10 cellular contexts compared by ENCODE assay signal in genomic region chr17:74520790-74521480, GRCh38. TPM values are rescaled to one million over a fixed set of nuclear protein-coding genes. Genes with fewer than 3 reads are reported as not detected.
DNase-seq lines count a peak whose midpoint lies in the region; ATAC-seq, FAIRE-seq and TF ChIP-seq lines count a peak whose summit lies in the region.
"Had no signal": no experiment of that assay in that cellular context is flagged by ENCODE, and none has a peak within 500 bp of the region (broad histone marks: within the 10 kb centered on the region; RNA-seq: fewer than 3 reads in every experiment).

No MANE protein-coding gene starts in this region.

- TF ChIP-seq EP300 in GM12878 (IDR thresholded peaks at IDR 0.05; ENCODE audit: borderline replicate concordance in 1 of 2, control insufficient read depth in 1 of 2, low read depth in 2 of 2, low read length in 2 of 2) (no peak), tibial nerve (IDR thresholded peaks at IDR 0.05) (peak; percentile 66 to 70)

- no peak overlapping the region for H3K27ac ChIP-seq in GM12878 (ENCODE audit: control insufficient read depth, insufficient read depth)
- peak overlapping the region; percentile 65 to 73 for H3K27ac ChIP-seq in liver (ENCODE audit: low read depth in 1 of 2, low read length in 2 of 2)
- peak overlapping the region in 3 of 4 donors; percentile 50 to 79 (median 72) for H3K27ac ChIP-seq in tibial nerve

- RAD21 ChIA-PET in GM12878 (lab: Charles Lee; ENCODE audit: unreplicated experiment), result interaction anchor here (0.6 to 1.2 kb wide), 4 partner anchors 8 to 234 kb away, joined by 3 to 7 read pairs (median 4); no protein-coding TSS in a partner anchor

- H3K79me2 ChIP-seq in GM12878 (ENCODE audit: control insufficient read depth, insufficient read depth, low read length), result no peaks in the 10 kb centered on the region

- BruUV-seq in GM12878 (replicated peaks; lab: Mats Ljungman, UMichigan), result no TSS peak

- H3K36me3 ChIP-seq in MG63 (no peaks in the 10 kb centered on the region), GM12878 (ENCODE audit: control insufficient read depth in 2 of 2, insufficient read depth in 2 of 2, low read length in 1 of 2) (no peaks in the 10 kb centered on the region), liver (ENCODE audit: control insufficient read depth in 4 of 4, insufficient read depth in 3 of 4, low read depth in 1 of 4, low read length in 3 of 4) (no peaks in the 10 kb centered on the region), tibial nerve (no peaks in the 10 kb centered on the region)

- CTCF ChIA-PET in GM12878 (lab: Yijun Ruan, JAX), result interaction anchor here (0.6 to 2.1 kb wide), 6 partner anchors 8 to 312 kb away, joined by 3 to 14 read pairs (median 3); partner anchors contain the start of genes CD300LB and GPR142

- SMC1A ChIA-PET in GM12878 (lab: Charles Lee; ENCODE audit: uncharacterized antibody, unreplicated experiment), result interaction anchor here (0.7 to 4.0 kb wide), 7 partner anchors 9 to 142 kb away, joined by 3 to 21 read pairs (median 4); partner anchors contain the start of gene CD300LB

- TF ChIP-seq RAD21 in GM12878 (IDR thresholded peaks at IDR 0.05; ENCODE audit: insufficient read depth, low read depth, low read length), result no peak
- no peak for TF ChIP-seq RAD21 in liver (IDR thresholded peaks at IDR 0.05)

- peaks cover 10% of the 10 kb centered on the region for H3K4me1 ChIP-seq in GM12878 (ENCODE audit: control insufficient read depth, insufficient read depth, low read length)
- no peaks in the 10 kb centered on the region for H3K4me1 ChIP-seq in liver (ENCODE audit: control insufficient read depth in 4 of 4, insufficient read depth in 4 of 4, low read length in 3 of 4)
- no peaks in the 10 kb centered on the region for H3K4me1 ChIP-seq in tibial nerve

- H2AFZ ChIP-seq in GM12878 (ENCODE audit: control insufficient read depth, low read depth, low read length), result no peak overlapping the region

- TF ChIP-seq CTCF in GM12878 (IDR thresholded peaks at IDR 0.05 in 2 of 3, conservative IDR thresholded peaks at IDR 0.05 in 1 of 3; ENCODE audit: control insufficient read depth in 2 of 3, extremely low read depth in 1 of 3, insufficient read depth in 1 of 3, low read depth in 3 of 3, low read length in 3 of 3), result no peak
- no peak for TF ChIP-seq CTCF in liver (IDR thresholded peaks at IDR 0.05; ENCODE audit: low read depth, low read length, missing input control)
- no peak for TF ChIP-seq CTCF in tibial nerve (IDR thresholded peaks at IDR 0.05)

- H3K4me2 ChIP-seq in GM12878 (ENCODE audit: control insufficient read depth, insufficient read depth), result no peak overlapping the region

- POLR2A ChIA-PET in GM12878 (lab: Charles Lee), result no interaction called here

- H3K9ac ChIP-seq in GM12878 (ENCODE audit: control insufficient read depth, insufficient read depth, low read length) (no peak overlapping the region), liver (ENCODE audit: low read depth in 1 of 2, low read length in 2 of 2) (no peak overlapping the region)

- DNase-seq in MG63, result peak; percentile 53
- DNase-seq in GM12878 (ENCODE audit: low read depth, low spot score), result no peak
- DNase-seq in tibial nerve (ENCODE audit: low spot score in 2 of 2), result peak in 1 of 2 donors; percentile 27
- no peak for DNase-seq in HuH-7 (ENCODE audit: low spot score)
- DNase-seq in ecto neural progenitor cell (ENCODE audit: low spot score), result no peak
- DNase-seq: stimulated activated naive CD4-positive, alpha-beta T cell had no signal

- in situ Hi-C loops in GM12878 (cut with MboI), result no loop called here

- H3K27me3 ChIP-seq in MG63, result no peaks in the 10 kb centered on the region
- H3K27me3 ChIP-seq in GM12878 (replicated peaks in 1 of 2; ENCODE audit: control insufficient read depth in 2 of 2, insufficient read depth in 2 of 2, low read length in 1 of 2), result no peaks in the 10 kb centered on the region; a peak in 1 of 4 replicates
- H3K27me3 ChIP-seq in liver (ENCODE audit: control insufficient read depth in 4 of 4, insufficient read depth in 4 of 4, low read length in 3 of 4), result no peaks in the 10 kb centered on the region
- H3K27me3 ChIP-seq in tibial nerve, result no peaks in the 10 kb centered on the region

- H3K4me3 ChIP-seq in MG63 (no peak overlapping the region), GM12878 (no peak overlapping the region), liver (ENCODE audit: low read depth in 1 of 3, low read length in 3 of 3) (no peak overlapping the region), tibial nerve (peak overlapping the region in 1 of 4 donors; percentile 9)

- no peak for TF ChIP-seq POLR2A in GM12878 (IDR thresholded peaks at IDR 0.05; ENCODE audit: low read depth, low read length)
- no peak for TF ChIP-seq POLR2A in tibial nerve (IDR thresholded peaks at IDR 0.05)

- H3K9me3 ChIP-seq in MG63 (no peaks in the 10 kb centered on the region), GM12878 (replicated peaks; ENCODE audit: control insufficient read depth, insufficient read depth, low read length) (no peaks in the 10 kb centered on the region; the same call in 2 of the 3 replicates), liver (ENCODE audit: control insufficient read depth in 4 of 4, low read length in 3 of 4) (no peaks in the 10 kb centered on the region), tibial nerve (peaks cover 0 to 27% (median 0%) of the 10 kb centered on the region in 4 donors)

- FAIRE-seq in GM12878 (lab: Jason Lieb, UNC), result no peak

- 77% methylated on average over 21 of the region's 21 CpGs for WGBS in GM12878 (ENCODE audit: insufficient coverage, insufficient replicate concordance, low lambda C conversion rate, missing lambda C conversion rate)
- WGBS in liver, result 83% methylated on average over 21 of the region's 21 CpGs
- WGBS in tibial nerve, 2 donors, result 85 to 86% methylated on average over 21 of the region's 21 CpGs

- no peak for ATAC-seq in GM12878
- no peak for ATAC-seq in HG02870 (IDR thresholded peaks at IDR 0.05; ENCODE audit: unreplicated experiment)

- intact Hi-C loops in GM12878 (cut with micrococcal nuclease; ENCODE audit: unreplicated experiment), result no loop called here

- no peaks in the 10 kb centered on the region for H4K20me1 ChIP-seq in GM12878 (ENCODE audit: control insufficient read depth, insufficient read depth)

RNA-seq across cellular contexts. Expression of gene CD300LB, which starts 10.3 kb away (rescaled TPM):
- not detected in 2 replicates for total RNA-seq in MG63 (2014; rRNA removed; shearing (Covaris generic); ENCODE audit: low replicate concordance)
- total RNA-seq in GM12878 (2013; cell fraction: nucleolus; rRNA removed), result 0.38 and 0.47 TPM in 2 replicates
- total RNA-seq in GM12878 (2014; rRNA removed), result 0.38 and 0.56 TPM in 2 replicates
- 0.14 and 0.27 TPM in 2 replicates for total RNA-seq in GM12878 (2014; rRNA removed; fragmentation: Illumina TruSeq; extraction: Trizol)
- 0.08 and 0.23 TPM in 2 replicates for total RNA-seq in GM12878 (2021)
- 0.10 TPM for polyA plus RNA-seq in GM12878 (2011; ENCODE audit: low read depth)
- polyA plus RNA-seq in GM12878 (2011; rRNA removed), result 0.56 and 0.57 TPM in 2 replicates
- 0.90 and 1.0 TPM in 2 replicates for polyA plus RNA-seq in GM12878 (2011; cell fraction: cytosol; rRNA removed)
- polyA plus RNA-seq in GM12878 (2011; cell fraction: nucleus; rRNA removed), result 0.41 and 0.60 TPM in 2 replicates
- polyA plus RNA-seq in GM12878 (2012), result 0.29 and 0.30 TPM in 2 replicates
- 0.17 and 0.24 TPM in 2 replicates for polyA plus RNA-seq in GM12878 (2014; fragmentation: Illumina TruSeq; extraction: Trizol)
- polyA plus RNA-seq in GM12878 (2014; fragmentation: Nextera tagmentation; extraction: Ambion mirVana), result not detected
- polyA plus RNA-seq in GM12878 (2014; rRNA removed), result 0.08 and 0.15 TPM in 2 replicates
- not detected for polyA plus RNA-seq in GM12878 (2016; fragmentation: Nextera tagmentation; extraction: Ambion mirVana)
- 0.57 and 0.59 TPM in 2 replicates for polyA minus RNA-seq in GM12878 (2011; rRNA and poly(A)+ RNA removed)
- not detected in 2 replicates for polyA minus RNA-seq in GM12878 (2011; cell fraction: cytosol; rRNA and poly(A)+ RNA removed)
- 0.24 and 0.29 TPM in 2 replicates for polyA minus RNA-seq in GM12878 (2011; cell fraction: nucleus; rRNA and poly(A)+ RNA removed)
- total RNA-seq in liver, result under 1 TPM; 0.08 to 0.33 TPM
- under 1 TPM in 1 of 2 donors, not detected in 1; 0.09 TPM for polyA plus RNA-seq in liver
- under 1 TPM in 2 of 4 donors, not detected in 2; 0.21 to 0.44 TPM for total RNA-seq in tibial nerve
- total RNA-seq: activated naive CD4-positive, alpha-beta T cell treated with anti-CD3 and anti-CD28 coated beads, Interleukin-2, amount 50 U/mL, for 72 hours; kidney epithelial cell had no signal

RNA-seq across cellular contexts. Expression of gene CD300C, which starts 25.0 kb away (rescaled TPM):
- total RNA-seq in MG63 (2014; rRNA removed; shearing (Covaris generic); ENCODE audit: low replicate concordance), result 0.52 TPM in 1 of 2 replicates, not detected in the other
- total RNA-seq in GM12878 (2013; cell fraction: nucleolus; rRNA removed), result not detected in 2 replicates
- total RNA-seq in GM12878 (2014; rRNA removed) (0.23 and 0.27 TPM in 2 replicates), GM12878 (2014; rRNA removed; fragmentation: Illumina TruSeq; extraction: Trizol) (0.13 TPM in 1 of 2 replicates, not detected in the other), GM12878 (2021) (0.19 and 0.38 TPM in 2 replicates), liver (1 to 10 TPM in 1 of 2 donors, under 1 TPM in 1; 0.92 to 1.5 TPM), tibial nerve (1 to 10 TPM in 2 of 4 donors, under 1 TPM in 1, not detected in 1; 0.59 to 1.8 (median 1.7) TPM)
- 0.17 TPM for polyA plus RNA-seq in GM12878 (2011; ENCODE audit: low read depth)
- polyA plus RNA-seq in GM12878 (2011; rRNA removed) (0.12 TPM in 1 of 2 replicates, not detected in the other), GM12878 (2014; fragmentation: Illumina TruSeq; extraction: Trizol) (0.25 TPM in 1 of 2 replicates, not detected in the other), GM12878 (2014; fragmentation: Nextera tagmentation; extraction: Ambion mirVana) (under 1 TPM in 1 of 2 experiments, not detected in 1; 0.13 TPM), GM12878 (2014; rRNA removed) (0.11 TPM in 1 of 2 replicates, not detected in the other), GM12878 (2016; fragmentation: Nextera tagmentation; extraction: Ambion mirVana) (under 1 TPM in 1 of 2 experiments, not detected in 1; 0.24 TPM), liver (1 to 10 TPM in 1 of 2 donors, under 1 TPM in 1; 0.17 to 1.2 TPM)
- polyA plus RNA-seq in GM12878 (2011; cell fraction: cytosol; rRNA removed), result not detected in 2 replicates
- polyA plus RNA-seq in GM12878 (2011; cell fraction: nucleus; rRNA removed), result 0.18 TPM in 1 of 2 replicates, not detected in the other
- 0.16 and 0.29 TPM in 2 replicates for polyA plus RNA-seq in GM12878 (2012)
- polyA minus RNA-seq in GM12878 (2011; rRNA and poly(A)+ RNA removed), result not detected in 2 replicates
- not detected in 2 replicates for polyA minus RNA-seq in GM12878 (2011; cell fraction: cytosol; rRNA and poly(A)+ RNA removed)
- polyA minus RNA-seq in GM12878 (2011; cell fraction: nucleus; rRNA and poly(A)+ RNA removed), result not detected in 2 replicates
- total RNA-seq: kidney epithelial cell had no signal

RNA-seq across cellular contexts. Expression of gene CD300H, which starts 46.4 kb away (rescaled TPM):
- total RNA-seq in MG63 (2014; rRNA removed; shearing (Covaris generic); ENCODE audit: low replicate concordance), result not detected in 2 replicates
- not detected in 2 replicates for total RNA-seq in GM12878 (2013; cell fraction: nucleolus; rRNA removed)
- total RNA-seq in GM12878 (2014; rRNA removed) (not detected in 2 replicates), GM12878 (2014; rRNA removed; fragmentation: Illumina TruSeq; extraction: Trizol) (not detected in 2 replicates), GM12878 (2021) (not detected in 2 replicates), liver (under 1 TPM in 1 of 2 donors, not detected in 1; 0.47 TPM), tibial nerve (not detected)
- not detected for polyA plus RNA-seq in GM12878 (2011; ENCODE audit: low read depth)
- polyA plus RNA-seq in GM12878 (2011; rRNA removed) (not detected in 2 replicates), GM12878 (2014; fragmentation: Illumina TruSeq; extraction: Trizol) (not detected in 2 replicates), GM12878 (2014; fragmentation: Nextera tagmentation; extraction: Ambion mirVana) (not detected), GM12878 (2014; rRNA removed) (not detected in 2 replicates), GM12878 (2016; fragmentation: Nextera tagmentation; extraction: Ambion mirVana) (not detected), liver (not detected)
- polyA plus RNA-seq in GM12878 (2011; cell fraction: cytosol; rRNA removed), result not detected in 2 replicates
- not detected in 2 replicates for polyA plus RNA-seq in GM12878 (2011; cell fraction: nucleus; rRNA removed)
- not detected in 2 replicates for polyA plus RNA-seq in GM12878 (2012)
- polyA minus RNA-seq in GM12878 (2011; rRNA and poly(A)+ RNA removed), result not detected in 2 replicates
- polyA minus RNA-seq in GM12878 (2011; cell fraction: cytosol; rRNA and poly(A)+ RNA removed), result not detected in 2 replicates
- not detected in 2 replicates for polyA minus RNA-seq in GM12878 (2011; cell fraction: nucleus; rRNA and poly(A)+ RNA removed)
- total RNA-seq: activated naive CD4-positive, alpha-beta T cell treated with anti-CD3 and anti-CD28 coated beads, Interleukin-2, amount 50 U/mL, for 72 hours; kidney epithelial cell had no signal

RNA-seq across cellular contexts. Expression of gene CD300A, which starts 54.5 kb away (rescaled TPM):
- not detected in 2 replicates for total RNA-seq in MG63 (2014; rRNA removed; shearing (Covaris generic); ENCODE audit: low replicate concordance)
- 149 and 159 TPM in 2 replicates for total RNA-seq in GM12878 (2013; cell fraction: nucleolus; rRNA removed)
- total RNA-seq in GM12878 (2014; rRNA removed) (45.7 and 49.3 TPM in 2 replicates), GM12878 (2014; rRNA removed; fragmentation: Illumina TruSeq; extraction: Trizol) (36.1 and 37.5 TPM in 2 replicates), GM12878 (2021) (36.1 and 36.2 TPM in 2 replicates), liver (10 to 100 TPM in 1 of 2 donors, 1 to 10 TPM in 1; 9.0 to 11.5 TPM), tibial nerve (10 to 100 TPM in 2 of 4 donors, 1 to 10 TPM in 2; 6.8 to 12.6 (median 9.8) TPM)
- polyA plus RNA-seq in GM12878 (2011; ENCODE audit: low read depth), result 34.4 TPM
- polyA plus RNA-seq in GM12878 (2011; rRNA removed) (102 and 128 TPM in 2 replicates), GM12878 (2014; fragmentation: Illumina TruSeq; extraction: Trizol) (23.1 and 40.5 TPM in 2 replicates), GM12878 (2014; fragmentation: Nextera tagmentation; extraction: Ambion mirVana) (10 to 100 TPM; 10.6 to 12.1 TPM), GM12878 (2014; rRNA removed) (42.7 and 46.9 TPM in 2 replicates), GM12878 (2016; fragmentation: Nextera tagmentation; extraction: Ambion mirVana) (10 to 100 TPM; 28.6 to 32.1 TPM), liver (1 to 10 TPM; 2.2 to 7.0 TPM)
- polyA plus RNA-seq in GM12878 (2011; cell fraction: cytosol; rRNA removed), result 130 and 145 TPM in 2 replicates
- 95.3 and 166 TPM in 2 replicates for polyA plus RNA-seq in GM12878 (2011; cell fraction: nucleus; rRNA removed)
- polyA plus RNA-seq in GM12878 (2012), result 54.0 and 88.0 TPM in 2 replicates
- 88.1 and 138 TPM in 2 replicates for polyA minus RNA-seq in GM12878 (2011; rRNA and poly(A)+ RNA removed)
- polyA minus RNA-seq in GM12878 (2011; cell fraction: cytosol; rRNA and poly(A)+ RNA removed), result 22.6 and 26.3 TPM in 2 replicates
- polyA minus RNA-seq in GM12878 (2011; cell fraction: nucleus; rRNA and poly(A)+ RNA removed), result 20.8 and 25.6 TPM in 2 replicates
- total RNA-seq: kidney epithelial cell had no signal
